Comparison of ENCODE assay signal across 1 cellular context in genomic region chr6:67369679-67370078, GRCh38.
TF ChIP-seq lines count a peak whose summit lies in the region.

No MANE protein-coding gene starts in this region.

TF ChIP-seq in SK-N-SH, 30 proteins besides CTCF, POLR2A, EP300 and RAD21 (continued from another document):
- TF ChIP-seq USF1 (IDR thresholded peaks at IDR 0.05; ENCODE audit: borderline replicate concordance, low read depth), result no peak
- no peak for TF ChIP-seq TAF1 (IDR thresholded peaks at IDR 0.05; ENCODE audit: borderline replicate concordance, low read depth, low read length)
- no peak for TF ChIP-seq RFX5 (IDR thresholded peaks at IDR 0.05; ENCODE audit: low read length)
- no peak for TF ChIP-seq FOXM1 (IDR thresholded peaks at IDR 0.05; ENCODE audit: low read depth)
- no peak for TF ChIP-seq TCF12 (IDR thresholded peaks at IDR 0.05)
- TF ChIP-seq CHD2 (IDR thresholded peaks at IDR 0.05; ENCODE audit: low read length, partially characterized antibody), result no peak
- TF ChIP-seq TEAD4 (IDR thresholded peaks at IDR 0.05; ENCODE audit: borderline replicate concordance, insufficient read depth), result no peak
